In genomic region chr17:20008242-20009051, GRCh38 we compare ENCODE assay signal across 8 cellular contexts. TPM values are rescaled to one million over a fixed set of nuclear protein-coding genes. Genes with fewer than 3 reads are reported as not detected.
A peak's percentile ranks its signal among the peaks of the same experiment; 100 is the strongest.
DNase-seq lines count a peak whose midpoint lies in the region; ATAC-seq and TF ChIP-seq lines count a peak whose summit lies in the region.

No MANE protein-coding gene starts in this region.

- no peaks in the 10 kb centered on the region for H3K79me2 ChIP-seq in KMS-11 (ENCODE audit: insufficient read depth, low read depth)
- H3K79me2 ChIP-seq in hepatocyte = no peaks in the 10 kb centered on the region

- H3K36me3 Mint-ChIP-seq in CD4-positive, alpha-beta T cell (ENCODE audit: low read depth) = no peaks in the 10 kb centered on the region
- H3K36me3 Mint-ChIP-seq in activated naive CD8-positive, alpha-beta T cell treated with anti-CD3 and anti-CD28 coated beads for 36 hours = no peaks in the 10 kb centered on the region

- in situ Hi-C loops in gastrocnemius medialis (cut with MboI; ENCODE audit: low sequenced_read_pairs in 4 of 4) = no loop called here

- peak overlapping the region; percentile 22; the same call in 1 of the 2 replicates for H3K9ac ChIP-seq in KMS-11

- H3K27me3 ChIP-seq in CD4-positive, alpha-beta T cell (ENCODE audit: control insufficient read depth, insufficient read depth, low read length) = peaks cover 41% of the 10 kb centered on the region
- H3K27me3 ChIP-seq in KMS-11 (ENCODE audit: insufficient read depth, low read depth) (no peaks in the 10 kb centered on the region; the same call in 1 of the 2 replicates), hepatocyte (peaks cover 59% of the 10 kb centered on the region), gastrocnemius medialis (peaks cover 8 to 37% (median 9%) of the 10 kb centered on the region in 3 donors)

- H3K9me3 Mint-ChIP-seq in CD4-positive, alpha-beta T cell = no peaks in the 10 kb centered on the region
- no peaks in the 10 kb centered on the region for H3K9me3 Mint-ChIP-seq in activated naive CD8-positive, alpha-beta T cell treated with anti-CD3 and anti-CD28 coated beads for 36 hours

- 39% methylated on average over 30 of the region's 35 CpGs for WGBS in hepatocyte (ENCODE audit: low lambda C conversion rate, missing lambda C conversion rate)

- peak overlapping the region; percentile 78 for H3K4me2 ChIP-seq in KMS-11
- H3K4me2 ChIP-seq in hepatocyte = peak overlapping the region; percentile 99

- no peak for TF ChIP-seq CTCF in CD4-positive, alpha-beta T cell (IDR thresholded peaks at IDR 0.05)
- TF ChIP-seq CTCF in KMS-11 (conservative IDR thresholded peaks at IDR 0.05; ENCODE audit: low read depth, low read length) = no peak
- no peak for TF ChIP-seq CTCF in hepatocyte (IDR thresholded peaks at IDR 0.05; ENCODE audit: poor library complexity)
- no peak for TF ChIP-seq CTCF in gastrocnemius medialis (IDR thresholded peaks at IDR 0.05 in 4 of 5, conservative IDR thresholded peaks at IDR 0.05 in 1 of 5)

- peak overlapping the region; percentile 90 for H2AFZ ChIP-seq in KMS-11 (ENCODE audit: low read depth)
- peak overlapping the region; percentile 100 for H2AFZ ChIP-seq in hepatocyte

- intact Hi-C loops in CD4-positive, alpha-beta T cell (cut with DNase I, micrococcal nuclease) = loop anchor here in 1 of 2 experiments (2.0 kb wide), 1 partner anchor 30 kb away; no protein-coding TSS in a partner anchor
- intact Hi-C loops in gastrocnemius medialis (cut with DNase I; ENCODE audit: low total_unique reads) = loop anchor here (1.0 to 5.0 kb wide), 2 partner anchors 15 to 109 kb away; no protein-coding TSS in a partner anchor

- CTCF ChIA-PET in CD4-positive, alpha-beta T cell (lab: Charles Lee) = interaction anchor here (0.5 to 2.1 kb wide), 11 partner anchors 12 to 151 kb away, joined by 3 to 19 read pairs (median 5); partner anchors contain the start of gene AKAP10

- peaks cover 20% of the 10 kb centered on the region for H3K4me1 Mint-ChIP-seq in CD4-positive, alpha-beta T cell (ENCODE audit: low read depth)
- peaks cover 7% of the 10 kb centered on the region for H3K4me1 Mint-ChIP-seq in activated naive CD8-positive, alpha-beta T cell treated with anti-CD3 and anti-CD28 coated beads for 36 hours

- no peaks in the 10 kb centered on the region for H3K9me3 ChIP-seq in CD4-positive, alpha-beta T cell (ENCODE audit: control insufficient read depth, low read length)
- H3K9me3 ChIP-seq in hepatocyte (ENCODE audit: low read depth) = no peaks in the 10 kb centered on the region
- H3K9me3 ChIP-seq in gastrocnemius medialis = no peaks in the 10 kb centered on the region

- peak overlapping the region; percentile 93 for H3K4me3 Mint-ChIP-seq in CD4-positive, alpha-beta T cell
- peak overlapping the region; percentile 84 for H3K4me3 Mint-ChIP-seq in activated naive CD8-positive, alpha-beta T cell treated with anti-CD3 and anti-CD28 coated beads for 36 hours

- no peaks in the 10 kb centered on the region for H4K20me1 ChIP-seq in KMS-11 (ENCODE audit: insufficient read depth)
- H4K20me1 ChIP-seq in hepatocyte (ENCODE audit: insufficient read depth, poor library complexity, severe bottlenecking) = no peaks in the 10 kb centered on the region

- H3K36me3 ChIP-seq in KMS-11 (ENCODE audit: insufficient read depth) (no peaks in the 10 kb centered on the region), hepatocyte (replicated peaks; ENCODE audit: insufficient read depth, low read depth) (no peaks in the 10 kb centered on the region), gastrocnemius medialis (no peaks in the 10 kb centered on the region)

- peak in 3 of 10 experiments; percentile 2 to 7 (median 6) for DNase-seq in CD4-positive, alpha-beta T cell
- DNase-seq in activated naive CD8-positive, alpha-beta T cell treated with anti-CD3 and anti-CD28 coated beads for 36 hours = peak; percentile 28
- DNase-seq in hepatocyte (ENCODE audit: low spot score) (peak; percentile 42), gastrocnemius medialis (no peak), GDM1 (lab: John Stamatoyannopoulos, UW) (no peak)

- H3K27ac Mint-ChIP-seq in CD4-positive, alpha-beta T cell = no peak overlapping the region
- no peak overlapping the region for H3K27ac Mint-ChIP-seq in activated naive CD8-positive, alpha-beta T cell treated with anti-CD3 and anti-CD28 coated beads for 36 hours

- peak; percentile 16 for ATAC-seq in CD4-positive, alpha-beta T cell (ENCODE audit: poor library complexity)
- peak; percentile 32 for ATAC-seq in GM19351 (IDR thresholded peaks at IDR 0.05; ENCODE audit: unreplicated experiment)
- peak; percentile 26 to 51 for ATAC-seq in gastrocnemius medialis
- no peak for ATAC-seq in GM21367 (IDR thresholded peaks at IDR 0.05; ENCODE audit: unreplicated experiment)

- no peak overlapping the region for H3K27ac ChIP-seq in CD4-positive, alpha-beta T cell (ENCODE audit: low read depth, low read length)
- H3K27ac ChIP-seq in KMS-11 = no peak overlapping the region
- H3K27ac ChIP-seq in hepatocyte = no peak overlapping the region
- H3K27ac ChIP-seq in gastrocnemius medialis = peak overlapping the region; percentile 72 to 83 (median 76)

- no peaks in the 10 kb centered on the region for H3K9me2 ChIP-seq in hepatocyte (replicated peaks; ENCODE audit: insufficient read depth)

- H3K4me3 ChIP-seq in KMS-11 (IDR thresholded peaks at IDR 0.05; ENCODE audit: insufficient read depth, low read depth, low read length) (no peak overlapping the region), hepatocyte (peak overlapping the region; percentile 89), gastrocnemius medialis (peak overlapping the region; percentile 56 to 70 (median 64))

- peaks cover 64% of the 10 kb centered on the region for H3K27me3 Mint-ChIP-seq in CD4-positive, alpha-beta T cell
- H3K27me3 Mint-ChIP-seq in activated naive CD8-positive, alpha-beta T cell treated with anti-CD3 and anti-CD28 coated beads for 36 hours = peaks cover 65% of the 10 kb centered on the region

- H3K4me1 ChIP-seq in KMS-11 (ENCODE audit: low read depth, poor library complexity, severe bottlenecking) = peaks cover 13% of the 10 kb centered on the region
- no peaks in the 10 kb centered on the region for H3K4me1 ChIP-seq in hepatocyte (ENCODE audit: insufficient read depth)
- H3K4me1 ChIP-seq in gastrocnemius medialis = peaks cover 0 to 9% of the 10 kb centered on the region in 2 donors

- no peak for TF ChIP-seq POLR2A in gastrocnemius medialis (IDR thresholded peaks at IDR 0.05)

- POLR2A ChIA-PET in CD4-positive, alpha-beta T cell (lab: Charles Lee) = interaction anchor here (0.6 to 1.5 kb wide), 3 partner anchors 17 to 237 kb away, joined by 3 to 4 read pairs (median 3); no protein-coding TSS in a partner anchor

RNA-seq across cellular contexts. Expression of gene SPECC1, which starts 0.7 kb away (rescaled TPM):
- 1 to 10 TPM; 4.3 to 4.4 TPM for total RNA-seq in CD4-positive, alpha-beta T cell
- 1 to 10 TPM; 6.6 to 7.3 TPM for total RNA-seq in activated naive CD8-positive, alpha-beta T cell treated with anti-CD3 and anti-CD28 coated beads for 36 hours
- total RNA-seq in hepatocyte (45.1 and 57.5 TPM in 2 replicates), gastrocnemius medialis (10 to 100 TPM in 2 of 4 donors, 1 to 10 TPM in 2; 6.1 to 17.9 (median 9.5) TPM)
- 20.4 and 22.9 TPM in 2 replicates for polyA plus RNA-seq in hepatocyte

RNA-seq across cellular contexts. Expression of gene AKAP10, which starts 30.8 kb away (rescaled TPM):
- total RNA-seq in CD4-positive, alpha-beta T cell = 10 to 100 TPM; 29.2 to 36.0 TPM
- 10 to 100 TPM; 25.7 to 27.5 TPM for total RNA-seq in activated naive CD8-positive, alpha-beta T cell treated with anti-CD3 and anti-CD28 coated beads for 36 hours
- 19.6 and 19.8 TPM in 2 replicates for total RNA-seq in hepatocyte
- 15.5 and 17.6 TPM in 2 replicates for polyA plus RNA-seq in hepatocyte
- 10 to 100 TPM in 2 of 4 donors, 1 to 10 TPM in 2; 6.1 to 26.1 (median 9.9) TPM for total RNA-seq in gastrocnemius medialis

Comparison
In these comparisons a context has a peak if more than half of its experiments do, and no peak if none do; other contexts are left out.
1. DNase-seq: peak in activated naive CD8-positive, alpha-beta T cell treated with anti-CD3 and anti-CD28 coated beads for 36 hours (single experiment) and hepatocyte (single experiment); none in gastrocnemius medialis (0 of 2) and GDM1 (single experiment).
2. H3K27ac ChIP-seq: peak in gastrocnemius medialis (4 of 4); none in CD4-positive, alpha-beta T cell (single experiment), KMS-11 (single experiment) and hepatocyte (single experiment).